1 cellular context compared by ENCODE assay signal in genomic region chr11:66344550-66345315, GRCh38.
A peak's percentile ranks its signal among the peaks of the same experiment; 100 is the strongest.
TF ChIP-seq lines count a peak whose summit lies in the region.

BRMS1 (minus strand) TSS chr11:66345104; CDS start chr11:66342234, 2,870 bp downstream.

TF ChIP-seq in HepG2, 621 proteins besides CTCF, POLR2A, EP300 and RAD21 (continued from another document and continues in another):
- TF ChIP-seq AHDC1 (CRISPR knock-in tag; IDR thresholded peaks at IDR 0.05; ENCODE audit: borderline replicate concordance) (no peak), NCOR1 (IDR thresholded peaks at IDR 0.05; ENCODE audit: borderline replicate concordance, low read length) (peak; percentile 28; the same call in 1 of the 2 replicates), ZSCAN20 (CRISPR knock-in tag; IDR thresholded peaks at IDR 0.05; ENCODE audit: borderline replicate concordance) (no peak), ZNF44 (CRISPR knock-in tag; IDR thresholded peaks at IDR 0.05) (no peak), MNT (IDR thresholded peaks at IDR 0.05) (peak; percentile 50), ZNF768 (CRISPR knock-in tag; IDR thresholded peaks at IDR 0.05) (no peak), NR2F2 (IDR thresholded peaks at IDR 0.05; ENCODE audit: borderline replicate concordance, low read depth) (no peak), MBD4 (IDR thresholded peaks at IDR 0.05; ENCODE audit: borderline replicate concordance, low read length) (no peak), TEAD2 (CRISPR knock-in tag; IDR thresholded peaks at IDR 0.05) (no peak), ZNF496 (CRISPR knock-in tag; IDR thresholded peaks at IDR 0.05; ENCODE audit: insufficient replicate concordance) (no peak), ZMYM2 (CRISPR knock-in tag; IDR thresholded peaks at IDR 0.05) (no peak), ZNF256 (CRISPR knock-in tag; conservative IDR thresholded peaks at IDR 0.05) (no peak), ZNF644 (CRISPR knock-in tag; IDR thresholded peaks at IDR 0.05; ENCODE audit: low read depth) (no peak), THRA (CRISPR knock-in tag; IDR thresholded peaks at IDR 0.05; ENCODE audit: borderline replicate concordance) (peak; percentile 82), ZFX (CRISPR knock-in tag; IDR thresholded peaks at IDR 0.05; ENCODE audit: low read depth) (peak; percentile 98), ZMYM4 (CRISPR knock-in tag; IDR thresholded peaks at IDR 0.05) (peak; percentile 82), ETS1 (CRISPR knock-in tag; IDR thresholded peaks at IDR 0.05) (no peak), ATM (IDR thresholded peaks at IDR 0.05; ENCODE audit: borderline replicate concordance) (no peak), ATF1 (CRISPR knock-in tag; IDR thresholded peaks at IDR 0.05) (peak; percentile 99), KDM1A (CRISPR knock-in tag; IDR thresholded peaks at IDR 0.05) (no peak), PHF5A (CRISPR knock-in tag; IDR thresholded peaks at IDR 0.05; ENCODE audit: low read depth, unreplicated experiment) (no peak), SMAD3 (CRISPR knock-in tag; IDR thresholded peaks at IDR 0.05) (peak; percentile 83), SP140L (CRISPR knock-in tag; IDR thresholded peaks at IDR 0.05; ENCODE audit: borderline replicate concordance) (no peak), E2F5 (CRISPR knock-in tag; conservative IDR thresholded peaks at IDR 0.05) (no peak; the same call in 1 of the 2 replicates), ZNF205 (CRISPR knock-in tag; IDR thresholded peaks at IDR 0.05) (no peak; the same call in 1 of the 2 replicates), MED13 (CRISPR knock-in tag; IDR thresholded peaks at IDR 0.05) (no peak), KAT7 (CRISPR knock-in tag; IDR thresholded peaks at IDR 0.05; ENCODE audit: borderline replicate concordance) (peak; percentile 31; the same call in 1 of the 2 replicates), TCF7L2 (IDR thresholded peaks at IDR 0.05; ENCODE audit: low read depth, low read length) (no peak), CBX2 (IDR thresholded peaks at IDR 0.05; ENCODE audit: low read depth, low read length) (no peak), CBX2 (CRISPR knock-in tag; IDR thresholded peaks at IDR 0.05; ENCODE audit: low read depth) (no peak), ZNF281 (CRISPR knock-in tag; IDR thresholded peaks at IDR 0.05; ENCODE audit: borderline replicate concordance) (no peak), HNRNPH1 (optimal IDR thresholded peaks at IDR 0.05; ENCODE audit: low read depth, low read length) (no peak), ZNF451 (CRISPR knock-in tag; IDR thresholded peaks at IDR 0.05) (peak; percentile 72), ZC3H4 (CRISPR knock-in tag; IDR thresholded peaks at IDR 0.05; ENCODE audit: borderline replicate concordance) (no peak), NBN (conservative IDR thresholded peaks at IDR 0.05) (no peak), ATF4 (CRISPR knock-in tag; IDR thresholded peaks at IDR 0.05) (no peak), THAP9 (CRISPR knock-in tag; IDR thresholded peaks at IDR 0.05; ENCODE audit: borderline replicate concordance) (peak; percentile 91), SSRP1 (CRISPR knock-in tag; IDR thresholded peaks at IDR 0.05) (no peak), TBP (CRISPR knock-in tag; IDR thresholded peaks at IDR 0.05) (no peak), ZNF260 (CRISPR knock-in tag; IDR thresholded peaks at IDR 0.05; ENCODE audit: borderline replicate concordance, low read depth) (no peak), ATRX (CRISPR knock-in tag; IDR thresholded peaks at IDR 0.05; ENCODE audit: borderline replicate concordance) (no peak), ZBTB1 (CRISPR knock-in tag; IDR thresholded peaks at IDR 0.05; ENCODE audit: borderline replicate concordance) (no peak), ATF6 (CRISPR knock-in tag; conservative IDR thresholded peaks at IDR 0.05) (no peak), FOXK1 (CRISPR knock-in tag; IDR thresholded peaks at IDR 0.05; ENCODE audit: borderline replicate concordance, low read depth) (peak; percentile 88), ZNF589 (CRISPR knock-in tag; conservative IDR thresholded peaks at IDR 0.05) (no peak), ZZZ3 (CRISPR knock-in tag; IDR thresholded peaks at IDR 0.05; ENCODE audit: borderline replicate concordance) (peak; percentile 77; the same call in 1 of the 2 replicates), HNRNPLL (IDR thresholded peaks at IDR 0.05; ENCODE audit: low read depth, low read length, poor library complexity, severe bottlenecking) (peak; percentile 91), ZNF234 (CRISPR knock-in tag; conservative IDR thresholded peaks at IDR 0.05) (no peak)
